In the genomic region with DNA sequence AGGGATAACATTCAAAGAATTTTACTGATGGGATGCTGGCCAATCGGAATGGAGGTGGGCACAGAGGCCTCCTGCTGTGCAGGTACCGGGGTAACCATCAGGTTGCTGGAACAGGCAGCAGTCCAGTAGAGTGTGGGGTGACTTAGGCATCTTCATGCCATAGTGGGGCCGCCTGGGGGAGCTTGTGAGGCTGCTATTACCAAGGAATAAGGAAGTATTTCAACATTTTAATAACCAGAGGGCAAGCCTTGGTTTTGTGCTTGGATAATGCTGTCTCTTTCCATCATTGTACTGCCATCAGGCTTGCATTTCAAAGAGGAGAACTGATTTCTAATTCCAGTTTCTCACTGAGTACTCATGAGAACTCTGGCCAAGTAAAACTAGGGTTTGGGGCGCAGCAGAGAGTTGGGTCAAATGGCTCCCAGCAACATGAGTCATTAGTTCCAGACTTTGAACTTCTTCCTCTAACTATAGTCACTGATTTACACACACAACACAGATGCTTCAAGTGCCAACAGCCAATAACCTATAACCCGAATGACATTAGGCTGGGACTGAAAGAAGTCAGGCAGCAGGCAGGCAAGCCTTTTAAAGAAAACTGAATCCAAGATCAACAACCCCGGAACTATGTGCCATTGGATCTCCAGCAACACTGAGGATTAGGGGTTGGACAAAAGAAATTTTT, we compare ENCODE assay signal across 8 cellular contexts. TPM values are rescaled to one million over a fixed set of nuclear protein-coding genes. Genes with fewer than 3 reads are reported as not detected.
DNase-seq lines count a peak whose midpoint lies in the region; ATAC-seq and TF ChIP-seq lines count a peak whose summit lies in the region.

No MANE protein-coding gene starts in this region.

- no peak overlapping the region for H3K4me3 ChIP-seq in OCI-LY7 (ENCODE audit: low read depth, low read length, poor library complexity, severe bottlenecking)
- H3K4me3 ChIP-seq in epithelial cell of proximal tubule (ENCODE audit: low read depth, low read length), result no peak overlapping the region

- DNase-seq in activated CD4-positive, alpha-beta T cell treated with anti-CD3 and anti-CD28 coated beads for 36 hours, result peak; percentile 27
- DNase-seq in activated CD4-positive, alpha-beta T cell treated with anti-CD3 and anti-CD28 coated beads, Interleukin-2, amount 50 U/mL, for 4 hours, result no peak
- DNase-seq in OCI-LY7 (ENCODE audit: low spot score) (peak; percentile 31), epithelial cell of proximal tubule (ENCODE audit: low read depth) (peak; percentile 96), osteocyte (ENCODE audit: extremely low spot score, unreplicated experiment) (no peak), nucleus accumbens (lab: John Stamatoyannopoulos, UW) (no peak)

- H3K27me3 Mint-ChIP-seq in activated CD4-positive, alpha-beta T cell treated with anti-CD3 and anti-CD28 coated beads for 36 hours, result peaks cover 3% of the 10 kb centered on the region
- H3K27me3 Mint-ChIP-seq in osteocyte (ENCODE audit: unreplicated experiment), result peaks cover 37% of the 10 kb centered on the region

- BruUV-seq in OCI-LY7 (replicated peaks; lab: Mats Ljungman, UMichigan), result no TSS peak

- H3K36me3 ChIP-seq in OCI-LY7 (ENCODE audit: insufficient read depth, low read length), result no peaks in the 10 kb centered on the region

- peak; percentile 67 for TF ChIP-seq CTCF in OCI-LY7 (conservative IDR thresholded peaks at IDR 0.05; ENCODE audit: low read length)
- TF ChIP-seq CTCF in epithelial cell of proximal tubule (conservative IDR thresholded peaks at IDR 0.05; ENCODE audit: low read depth, low read length), result peak; percentile 73
- peak; percentile 62 for TF ChIP-seq CTCF in osteocyte (IDR thresholded peaks at IDR 0.05)

- intact Hi-C loops in activated CD4-positive, alpha-beta T cell treated with anti-CD3 and anti-CD28 coated beads for 36 hours (cut with DNase I, micrococcal nuclease), result no loop called here
- intact Hi-C loops in OCI-LY7 (cut with micrococcal nuclease; ENCODE audit: unreplicated experiment), result no loop called here

- H3K4me1 ChIP-seq in OCI-LY7 (ENCODE audit: insufficient read depth, low read length, poor library complexity, severe bottlenecking), result no peaks in the 10 kb centered on the region

- no peaks in the 10 kb centered on the region for H3K9me2 ChIP-seq in OCI-LY7 (ENCODE audit: insufficient read depth, low read length)

- no peaks in the 10 kb centered on the region for H3K79me2 ChIP-seq in OCI-LY7 (ENCODE audit: insufficient read depth, low read depth, low read length)

- H3K9me3 ChIP-seq in OCI-LY7 (ENCODE audit: low read length), result no peaks in the 10 kb centered on the region

- H4K20me1 ChIP-seq in OCI-LY7 (ENCODE audit: insufficient read depth, low read length), result no peaks in the 10 kb centered on the region

- no peak overlapping the region for H3K4me2 ChIP-seq in OCI-LY7 (ENCODE audit: low read length)

- no peak overlapping the region for H3K27ac ChIP-seq in OCI-LY7 (ENCODE audit: low read depth, low read length, poor library complexity, severe bottlenecking)

- H3K4me1 Mint-ChIP-seq in activated CD4-positive, alpha-beta T cell treated with anti-CD3 and anti-CD28 coated beads for 36 hours, result peaks cover 4% of the 10 kb centered on the region
- peaks cover 42% of the 10 kb centered on the region for H3K4me1 Mint-ChIP-seq in osteocyte (ENCODE audit: unreplicated experiment)

- CTCF ChIA-PET in activated CD4-positive, alpha-beta T cell treated with anti-CD3 and anti-CD28 coated beads for 36 hours (lab: Charles Lee), result interaction anchor here (0.7 to 1.6 kb wide), 4 partner anchors 54 to 286 kb away, joined by 3 to 4 read pairs (median 4); no protein-coding TSS in a partner anchor
- CTCF ChIA-PET in OCI-LY7 (lab: Charles Lee; ENCODE audit: unreplicated experiment), result no interaction called here

- H2AFZ ChIP-seq in OCI-LY7 (ENCODE audit: low read length), result peak overlapping the region; percentile 16; the same call in 1 of the 2 replicates

- no peaks in the 10 kb centered on the region for H3K9me3 Mint-ChIP-seq in activated CD4-positive, alpha-beta T cell treated with anti-CD3 and anti-CD28 coated beads for 36 hours (ENCODE audit: low read depth)
- H3K9me3 Mint-ChIP-seq in osteocyte (ENCODE audit: unreplicated experiment), result no peaks in the 10 kb centered on the region

- POLR2A ChIA-PET in activated CD4-positive, alpha-beta T cell treated with anti-CD3 and anti-CD28 coated beads for 36 hours (lab: Charles Lee), result no interaction called here
- POLR2A ChIA-PET in OCI-LY7 (lab: Charles Lee), result interaction anchor here (0.5 kb wide), 1 partner anchor 72 kb away, joined by 3 read pairs; no protein-coding TSS in a partner anchor

- H3K27ac Mint-ChIP-seq in activated CD4-positive, alpha-beta T cell treated with anti-CD3 and anti-CD28 coated beads for 36 hours, result no peak overlapping the region
- H3K27ac Mint-ChIP-seq in osteocyte (ENCODE audit: unreplicated experiment), result peak overlapping the region; percentile 91

- ATAC-seq in activated CD4-positive, alpha-beta T cell treated with anti-CD3 and anti-CD28 coated beads for 36 hours, result peak; percentile 66
- ATAC-seq in GM18517 (IDR thresholded peaks at IDR 0.05; ENCODE audit: unreplicated experiment), result no peak
- no peak for ATAC-seq in HG03196 (IDR thresholded peaks at IDR 0.05; ENCODE audit: unreplicated experiment)

- H3K4me3 Mint-ChIP-seq in activated CD4-positive, alpha-beta T cell treated with anti-CD3 and anti-CD28 coated beads for 36 hours, result no peak overlapping the region
- H3K4me3 Mint-ChIP-seq in osteocyte (ENCODE audit: unreplicated experiment), result no peak overlapping the region

- H3K36me3 Mint-ChIP-seq in activated CD4-positive, alpha-beta T cell treated with anti-CD3 and anti-CD28 coated beads for 36 hours (ENCODE audit: low read depth), result no peaks in the 10 kb centered on the region
- H3K36me3 Mint-ChIP-seq in osteocyte (ENCODE audit: unreplicated experiment), result peaks cover 3% of the 10 kb centered on the region

RNA-seq across cellular contexts. Expression of a gene that starts 56.1 kb away (rescaled TPM):
- 1 to 10 TPM; 3.9 to 4.7 TPM for total RNA-seq in activated CD4-positive, alpha-beta T cell treated with anti-CD3 and anti-CD28 coated beads for 36 hours
- total RNA-seq in OCI-LY7 (2014; rRNA removed; shearing (Covaris generic)), result not detected in 2 replicates
- total RNA-seq in OCI-LY7 (2022), result 0.26 TPM in 1 of 2 replicates, not detected in the other
- total RNA-seq in epithelial cell of proximal tubule, result 237 and 326 TPM in 2 replicates
- total RNA-seq in osteocyte, result 76.8 and 78.7 TPM in 2 replicates

Comparison
In these comparisons a context has a peak if more than half of its experiments do, and no peak if none do; other contexts are left out.
1. DNase-seq: peak in activated CD4-positive, alpha-beta T cell treated with anti-CD3 and anti-CD28 coated beads for 36 hours (single experiment), OCI-LY7 (single experiment) and epithelial cell of proximal tubule (single experiment); none in activated CD4-positive, alpha-beta T cell treated with anti-CD3 and anti-CD28 coated beads, Interleukin-2, amount 50 U/mL, for 4 hours (0 of 2), osteocyte (single experiment) and nucleus accumbens (0 of 56).
2. RNA of a gene that starts 56.1 kb away (total RNA-seq): 237 to 326 TPM in epithelial cell of proximal tubule and 76.8 to 78.7 TPM in osteocyte; 3.9 to 4.7 TPM in activated CD4-positive, alpha-beta T cell treated with anti-CD3 and anti-CD28 coated beads for 36 hours and 0.26 TPM in OCI-LY7; every median in the first group is over 10 times any median in the second.
3. Peak in every context shown above with its lines, with median percentiles within 50 percentile points of each other: CTCF ChIP-seq.